Comparison of ENCODE assay signal across 16 cellular contexts in the genomic region with DNA sequence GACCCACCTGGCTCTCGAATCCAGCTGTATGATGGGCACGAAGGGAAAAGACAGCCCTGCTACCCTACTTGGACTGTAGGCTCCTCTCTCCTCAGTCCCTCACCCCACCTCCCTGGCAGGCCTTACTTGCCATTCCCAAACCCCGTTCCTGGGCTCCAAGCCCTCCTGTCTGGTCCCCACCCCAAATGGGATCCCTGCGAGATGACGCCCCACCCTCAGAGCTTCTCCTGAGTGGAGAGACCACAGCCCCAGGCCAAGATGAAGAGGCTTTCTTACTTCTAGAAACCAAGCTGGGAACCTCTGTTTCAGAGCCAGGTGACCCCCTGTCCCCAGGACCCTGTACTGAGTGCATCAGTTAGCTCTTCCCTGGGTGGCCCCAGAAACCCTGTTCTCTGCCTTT. TPM values are rescaled to one million over a fixed set of nuclear protein-coding genes. Genes with fewer than 3 reads are reported as not detected.
A peak's percentile ranks its signal among the peaks of the same experiment; 100 is the strongest.
DNase-seq lines count a peak whose midpoint lies in the region; ATAC-seq and TF ChIP-seq lines count a peak whose summit lies in the region.
"Had no signal": no experiment of that assay in that cellular context is flagged by ENCODE, and none has a peak within 500 bp of the region (broad histone marks: within the 10 kb centered on the region; RNA-seq: fewer than 3 reads in every experiment).

No MANE protein-coding gene starts in this region.

- no peak for TF ChIP-seq CTCF in left ventricle myocardium inferior (IDR thresholded peaks at IDR 0.05; ENCODE audit: borderline replicate concordance)
- TF ChIP-seq CTCF in OCI-LY7 (conservative IDR thresholded peaks at IDR 0.05; ENCODE audit: low read length), result no peak
- no peak for TF ChIP-seq CTCF in neural cell (IDR thresholded peaks at IDR 0.05; ENCODE audit: poor library complexity, severe bottlenecking)
- no peak for TF ChIP-seq CTCF in GM10248 (IDR thresholded peaks at IDR 0.05; ENCODE audit: control extremely low read depth, extremely low read depth, low read depth, missing control alignments)

- H3K4me1 ChIP-seq in left ventricle myocardium inferior (peaks cover 10% of the 10 kb centered on the region), OCI-LY7 (ENCODE audit: insufficient read depth, low read length, poor library complexity, severe bottlenecking) (peaks cover 48% of the 10 kb centered on the region)

- H3K4me2 ChIP-seq in OCI-LY7 (ENCODE audit: low read length) (peak overlapping the region; percentile 89), neural cell (ENCODE audit: low read length) (no peak overlapping the region)

- no peak overlapping the region for H3K9ac ChIP-seq in neural cell (ENCODE audit: low read length)
- H3K9ac ChIP-seq: GM23248 had no signal

- H3K4me3 ChIP-seq in left ventricle myocardium inferior (peak overlapping the region; percentile 69), OCI-LY7 (ENCODE audit: low read depth, low read length, poor library complexity, severe bottlenecking) (peak overlapping the region; percentile 84), neural cell (ENCODE audit: low read length) (peak overlapping the region; percentile 71)
- H3K4me3 ChIP-seq: GM12878, GM23248 had no signal

- POLR2A ChIA-PET in OCI-LY7 (lab: Charles Lee) (interaction anchor here (1.0 to 1.6 kb wide), 3 partner anchors 10 to 625 kb away, joined by 3 to 4 read pairs (median 3); a partner anchor contains a TSS), GM10248 (lab: Yijun Ruan, JAX) (no interaction called here)

- H3K9me3 ChIP-seq in left ventricle myocardium inferior (replicated peaks) (no peaks in the 10 kb centered on the region), OCI-LY7 (ENCODE audit: low read length) (no peaks in the 10 kb centered on the region), neural cell (ENCODE audit: low read length) (no peaks in the 10 kb centered on the region)

- H2AFZ ChIP-seq in OCI-LY7 (ENCODE audit: low read length), result no peak overlapping the region
- no peak overlapping the region for H2AFZ ChIP-seq in neural cell (ENCODE audit: low read depth, low read length)
- H2AFZ ChIP-seq: GM23248 had no signal

- TF ChIP-seq EP300 in neural cell (conservative IDR thresholded peaks at IDR 0.05; ENCODE audit: poor library complexity, severe bottlenecking), result no peak

- no peaks in the 10 kb centered on the region for H3K9me2 ChIP-seq in OCI-LY7 (ENCODE audit: insufficient read depth, low read length)
- no peaks in the 10 kb centered on the region for H3K9me2 ChIP-seq in neural cell (ENCODE audit: insufficient read depth, low read length)

- H3K27ac ChIP-seq in left ventricle myocardium inferior (replicated peaks), result peak overlapping the region; percentile 40
- peak overlapping the region; percentile 66 for H3K27ac ChIP-seq in OCI-LY7 (ENCODE audit: low read depth, low read length, poor library complexity, severe bottlenecking)
- H3K27ac ChIP-seq in neural cell (ENCODE audit: low read length), result no peak overlapping the region
- H3K27ac ChIP-seq: GM23248 had no signal

- no peak for TF ChIP-seq RAD21 in neural cell (conservative IDR thresholded peaks at IDR 0.05)

- H3K27me3 ChIP-seq in left ventricle myocardium inferior (ENCODE audit: low read depth), result peaks cover 19% of the 10 kb centered on the region
- no peaks in the 10 kb centered on the region for H3K27me3 ChIP-seq in neural cell (ENCODE audit: insufficient read depth, low read depth, low read length)

- CTCF ChIA-PET in OCI-LY7 (lab: Charles Lee; ENCODE audit: unreplicated experiment), result no interaction called here
- CTCF ChIA-PET in GM10248 (lab: Yijun Ruan, JAX), result no interaction called here

- DNase-seq in left ventricle myocardium inferior (no peak), Right ventricle myocardium superior (no peak), OCI-LY7 (ENCODE audit: low spot score) (no peak), GM10248 (ENCODE audit: extremely low spot score) (no peak)
- no peak for DNase-seq in stimulated activated naive CD8-positive, alpha-beta T cell treated with anti-CD3 and anti-CD28 coated beads, Interleukin-15, Interleukin-2, amounts not matched to agents 100 U/mL and 50 U/mL, for 24 hours
- DNase-seq: 8988T; AML-193; C1 segment of cervical spinal cord; Calu3; CD4-positive, alpha-beta T cell; DMS 273 treated with DMSO at 0.1 percent for 48 hours; GM23248 had no signal

- no peaks in the 10 kb centered on the region for H3F3A ChIP-seq in neural cell (ENCODE audit: insufficient read depth, low read length, poor library complexity, severe bottlenecking)

- H3K79me2 ChIP-seq in OCI-LY7 (ENCODE audit: insufficient read depth, low read depth, low read length) (peaks cover 46% of the 10 kb centered on the region; the same call in 1 of the 2 replicates), neural cell (replicated peaks; ENCODE audit: insufficient read depth, low read length) (peaks cover 33% of the 10 kb centered on the region)

- H3K36me3 ChIP-seq in left ventricle myocardium inferior, result no peaks in the 10 kb centered on the region
- H3K36me3 ChIP-seq in OCI-LY7 (ENCODE audit: insufficient read depth, low read length), result peaks cover 34% of the 10 kb centered on the region
- no peaks in the 10 kb centered on the region for H3K36me3 ChIP-seq in neural cell (ENCODE audit: insufficient read depth, low read length)

- no peak for ATAC-seq in Right ventricle myocardium superior (ENCODE audit: poor library complexity)
- ATAC-seq in GM18520 (IDR thresholded peaks at IDR 0.05; ENCODE audit: unreplicated experiment), result no peak
- ATAC-seq in stimulated activated naive CD8-positive, alpha-beta T cell treated with anti-CD3 and anti-CD28 coated beads, Interleukin-15, Interleukin-2, amounts not matched to agents 100 U/mL and 50 U/mL, for 24 hours, result no peak
- ATAC-seq: GM12878, HCT116 had no signal

- BruUV-seq in OCI-LY7 (replicated peaks; lab: Mats Ljungman, UMichigan), result no TSS peak

- intact Hi-C loops in left ventricle myocardium inferior (cut with micrococcal nuclease), result no loop called here
- intact Hi-C loops in Right ventricle myocardium superior (cut with DNase I), result no loop called here
- intact Hi-C loops in OCI-LY7 (cut with micrococcal nuclease; ENCODE audit: unreplicated experiment), result no loop called here

- H4K20me1 ChIP-seq in OCI-LY7 (ENCODE audit: insufficient read depth, low read length) (peaks cover 4% of the 10 kb centered on the region; the same call in 1 of the 2 replicates), neural cell (ENCODE audit: insufficient read depth) (no peaks in the 10 kb centered on the region)

TF ChIP-seq in neural cell, 6 proteins besides CTCF, POLR2A, EP300 and RAD21:
- no peak for TF ChIP-seq TAF1 (IDR thresholded peaks at IDR 0.05; ENCODE audit: low read depth)
- TF ChIP-seq POLR2AphosphoS5 (IDR thresholded peaks at IDR 0.05), result no peak
- TF ChIP-seq SMC3 (conservative IDR thresholded peaks at IDR 0.05; ENCODE audit: poor library complexity), result no peak
- TF ChIP-seq, protein P1, sequence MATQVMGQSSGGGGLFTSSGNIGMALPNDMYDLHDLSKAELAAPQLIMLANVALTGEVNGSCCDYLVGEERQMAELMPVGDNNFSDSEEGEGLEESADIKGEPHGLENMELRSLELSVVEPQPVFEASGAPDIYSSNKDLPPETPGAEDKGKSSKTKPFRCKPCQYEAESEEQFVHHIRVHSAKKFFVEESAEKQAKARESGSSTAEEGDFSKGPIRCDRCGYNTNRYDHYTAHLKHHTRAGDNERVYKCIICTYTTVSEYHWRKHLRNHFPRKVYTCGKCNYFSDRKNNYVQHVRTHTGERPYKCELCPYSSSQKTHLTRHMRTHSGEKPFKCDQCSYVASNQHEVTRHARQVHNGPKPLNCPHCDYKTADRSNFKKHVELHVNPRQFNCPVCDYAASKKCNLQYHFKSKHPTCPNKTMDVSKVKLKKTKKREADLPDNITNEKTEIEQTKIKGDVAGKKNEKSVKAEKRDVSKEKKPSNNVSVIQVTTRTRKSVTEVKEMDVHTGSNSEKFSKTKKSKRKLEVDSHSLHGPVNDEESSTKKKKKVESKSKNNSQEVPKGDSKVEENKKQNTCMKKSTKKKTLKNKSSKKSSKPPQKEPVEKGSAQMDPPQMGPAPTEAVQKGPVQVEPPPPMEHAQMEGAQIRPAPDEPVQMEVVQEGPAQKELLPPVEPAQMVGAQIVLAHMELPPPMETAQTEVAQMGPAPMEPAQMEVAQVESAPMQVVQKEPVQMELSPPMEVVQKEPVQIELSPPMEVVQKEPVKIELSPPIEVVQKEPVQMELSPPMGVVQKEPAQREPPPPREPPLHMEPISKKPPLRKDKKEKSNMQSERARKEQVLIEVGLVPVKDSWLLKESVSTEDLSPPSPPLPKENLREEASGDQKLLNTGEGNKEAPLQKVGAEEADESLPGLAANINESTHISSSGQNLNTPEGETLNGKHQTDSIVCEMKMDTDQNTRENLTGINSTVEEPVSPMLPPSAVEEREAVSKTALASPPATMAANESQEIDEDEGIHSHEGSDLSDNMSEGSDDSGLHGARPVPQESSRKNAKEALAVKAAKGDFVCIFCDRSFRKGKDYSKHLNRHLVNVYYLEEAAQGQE (IDR thresholded peaks at IDR 0.05; ENCODE audit: borderline replicate concordance), result no peak
- no peak for TF ChIP-seq MXI1 (conservative IDR thresholded peaks at IDR 0.05; ENCODE audit: poor library complexity, severe bottlenecking)
- TF ChIP-seq EZH2 (IDR thresholded peaks at IDR 0.05; ENCODE audit: borderline replicate concordance, insufficient read depth, low read length, poor library complexity, severe bottlenecking), result no peak
TF ChIP-seq in neural cell: peak in this region for 0.

RNA-seq across cellular contexts. Expression of a gene that starts 4.5 kb away (rescaled TPM):
- total RNA-seq in left ventricle myocardium inferior, result 26.1 TPM
- 46.3 TPM for total RNA-seq in Right ventricle myocardium superior
- total RNA-seq in OCI-LY7 (2014; rRNA removed; shearing (Covaris generic)), result 2.8 and 3.3 TPM in 2 replicates
- total RNA-seq in OCI-LY7 (2022), result 7.7 TPM in 2 replicates
- 5.4 and 6.9 TPM in 2 replicates for polyA plus RNA-seq in neural cell
- 8.9 and 9.0 TPM in 2 replicates for polyA minus RNA-seq in neural cell
- total RNA-seq: CD4-positive, alpha-beta T cell; GM12878; GM23248 had no signal
- polyA plus RNA-seq: GM12878, GM23248 had no signal
